Comparison of ENCODE assay signal across 32 cellular contexts in genomic region chr12:14547571-14547970, GRCh38. TPM values are rescaled to one million over a fixed set of nuclear protein-coding genes. Genes with fewer than 3 reads are reported as not detected.
"Had no signal": no experiment of that assay in that cellular context is flagged by ENCODE, and none has a peak within 500 bp of the region (broad histone marks: within the 10 kb centered on the region; RNA-seq: fewer than 3 reads in every experiment).

No MANE protein-coding gene starts in this region.

- ATAC-seq: activated CD4-positive, CD25-positive, alpha-beta regulatory T cell treated with anti-CD3 and anti-CD28 coated beads, Interleukin-2, amount 50 U/mL, for 24 hours; activated CD8-positive, alpha-beta memory T cell treated with anti-CD3 and anti-CD28 coated beads, Interleukin-2, amount 10 ng/mL, durations not matched to agents 7 days and 5 days; activated CD8-positive, alpha-beta T cell treated with anti-CD3 and anti-CD28 coated beads, Interleukin-2, amount 10 ng/mL, durations not matched to agents 7 days and 5 days; activated naive CD4-positive, alpha-beta T cell treated with anti-CD3 and anti-CD28 coated beads, Interleukin-2, amount 50 U/mL, for 72 hours; effector memory CD8-positive, alpha-beta T cell; foreskin keratinocyte; gastrocnemius medialis; T-cell had no signal

- H3K36me3 ChIP-seq: brain microvascular endothelial cell, esophagus muscularis mucosa, gastrocnemius medialis, WERI-Rb-1 had no signal

- H3K27me3 Mint-ChIP-seq: activated B cell treated with CpG ODN at 0.5 μM for 24 hours had no signal

- H3K27ac Mint-ChIP-seq: activated B cell treated with CpG ODN at 0.5 μM for 24 hours; activated CD8-positive, alpha-beta memory T cell treated with anti-CD3 and anti-CD28 coated beads, Interleukin-2, amount 10 ng/mL, durations not matched to agents 7 days and 5 days; activated CD8-positive, alpha-beta T cell treated with anti-CD3 and anti-CD28 coated beads, Interleukin-2, amount 10 ng/mL, durations not matched to agents 7 days and 5 days; activated naive CD4-positive, alpha-beta T cell treated with anti-CD3 and anti-CD28 coated beads, Interleukin-2, amount 10 ng/mL, durations not matched to agents 7 days and 5 days; activated naive CD4-positive, alpha-beta T cell treated with anti-CD3 and anti-CD28 coated beads, Interleukin-2, amount 50 U/mL, for 72 hours; activated T-helper 1 cell treated with anti-CD3 and anti-CD28 coated beads, Interleukin-12 subunit alpha, Interleukin-12 subunit beta, Interleukin-2, Interleukin-4 antibody, amounts not matched to agents 30 ng/mL and 10 ng/mL and 1 ng/mL, durations not matched to agents 14 hours and 24 hours and 36 hours; effector memory CD8-positive, alpha-beta T cell; T-cell; T-helper 1 cell treated with Interleukin-12 subunit alpha and Interleukin-12 subunit beta and Interleukin-4 antibody, amounts not matched to agents 30 μg/mL and 1 μg/mL, for 36 hours; T-helper 2 cell treated with Interferon-gamma antibody and Interleukin-4, amounts not matched to agents 5 μg/mL and 100 μg/mL, for 36 hours had no signal

- H3K27ac ChIP-seq: brain microvascular endothelial cell, esophagus muscularis mucosa, foreskin keratinocyte, gastrocnemius medialis, WERI-Rb-1 had no signal

- DNase-seq: activated B cell treated with CpG ODN at 0.5 μM for 24 hours; activated CD4-positive, alpha-beta T cell treated with anti-CD3 and anti-CD28 coated beads for 48 hours; activated CD4-positive, alpha-beta T cell treated with anti-CD3 and anti-CD28 coated beads, Interleukin-2, amount 50 U/mL, for 1 hour; activated CD4-positive, alpha-beta T cell treated with anti-CD3 and anti-CD28 coated beads, Interleukin-2, amount 50 U/mL, for 48 hours; activated CD8-positive, alpha-beta memory T cell treated with anti-CD3 and anti-CD28 coated beads, Interleukin-2, amount 10 ng/mL, durations not matched to agents 7 days and 5 days; activated CD8-positive, alpha-beta memory T cell treated with anti-CD3 and anti-CD28 coated beads, Interleukin-2, amount 50 U/mL, for 4 hours; activated CD8-positive, alpha-beta T cell treated with anti-CD3 and anti-CD28 coated beads, Interleukin-2, amount 10 ng/mL, durations not matched to agents 7 days and 5 days; activated gamma-delta T cell; activated naive CD4-positive, alpha-beta T cell; activated naive CD4-positive, alpha-beta T cell treated with anti-CD3 and anti-CD28 coated beads, Interleukin-2, amount 10 ng/mL, durations not matched to agents 7 days and 5 days; activated T-cell treated with anti-CD3 and anti-CD28 coated beads, Interleukin-2, amount 50 U/mL, for 1 hour; activated T-cell treated with anti-CD3 and anti-CD28 coated beads, Interleukin-2, amount 50 U/mL, for 48 hours; amniotic stem cell; brain microvascular endothelial cell; cortex of kidney; dermis blood vessel endothelial cell; effector CD4-positive, alpha-beta T cell; effector memory CD8-positive, alpha-beta T cell; erythroblast; foreskin keratinocyte; gastrocnemius medialis; glutamatergic neuron; SW 1271; T-cell; T1000; WERI-Rb-1 had no signal

- H3K9me3 Mint-ChIP-seq: activated B cell treated with CpG ODN at 0.5 μM for 24 hours; activated naive CD4-positive, alpha-beta T cell treated with anti-CD3 and anti-CD28 coated beads, Interleukin-2, amount 10 ng/mL, durations not matched to agents 7 days and 5 days; activated naive CD4-positive, alpha-beta T cell treated with anti-CD3 and anti-CD28 coated beads, Interleukin-2, amount 50 U/mL, for 72 hours; activated T-helper 1 cell treated with anti-CD3 and anti-CD28 coated beads, Interleukin-12 subunit alpha, Interleukin-12 subunit beta, Interleukin-2, Interleukin-4 antibody, amounts not matched to agents 30 ng/mL and 10 ng/mL and 1 ng/mL, durations not matched to agents 14 hours and 24 hours and 36 hours; effector memory CD8-positive, alpha-beta T cell; T-cell; T-helper 1 cell treated with Interleukin-12 subunit alpha and Interleukin-12 subunit beta and Interleukin-4 antibody, amounts not matched to agents 30 μg/mL and 1 μg/mL, for 36 hours; T-helper 2 cell treated with Interferon-gamma antibody and Interleukin-4, amounts not matched to agents 5 μg/mL and 100 μg/mL, for 36 hours had no signal

- H3K4me3 ChIP-seq: esophagus muscularis mucosa, gastrocnemius medialis had no signal

- H3K27me3 ChIP-seq: brain microvascular endothelial cell, esophagus muscularis mucosa, foreskin keratinocyte, gastrocnemius medialis had no signal

- H3K4me1 Mint-ChIP-seq: activated B cell treated with CpG ODN at 0.5 μM for 24 hours; activated CD8-positive, alpha-beta memory T cell treated with anti-CD3 and anti-CD28 coated beads, Interleukin-2, amount 10 ng/mL, durations not matched to agents 7 days and 5 days; activated naive CD4-positive, alpha-beta T cell treated with anti-CD3 and anti-CD28 coated beads, Interleukin-2, amount 10 ng/mL, durations not matched to agents 7 days and 5 days; T-cell had no signal

- H3K9me3 ChIP-seq: esophagus muscularis mucosa, gastrocnemius medialis had no signal

- H3K36me3 Mint-ChIP-seq: activated CD8-positive, alpha-beta memory T cell treated with anti-CD3 and anti-CD28 coated beads, Interleukin-2, amount 10 ng/mL, durations not matched to agents 7 days and 5 days; activated naive CD4-positive, alpha-beta T cell treated with anti-CD3 and anti-CD28 coated beads, Interleukin-2, amount 10 ng/mL, durations not matched to agents 7 days and 5 days; activated naive CD4-positive, alpha-beta T cell treated with anti-CD3 and anti-CD28 coated beads, Interleukin-2, amount 50 U/mL, for 72 hours; T-cell had no signal

- H3K4me1 ChIP-seq: esophagus muscularis mucosa, foreskin keratinocyte, gastrocnemius medialis had no signal

- H3K4me3 Mint-ChIP-seq: activated B cell treated with CpG ODN at 0.5 μM for 24 hours; activated CD8-positive, alpha-beta memory T cell treated with anti-CD3 and anti-CD28 coated beads, Interleukin-2, amount 10 ng/mL, durations not matched to agents 7 days and 5 days; activated CD8-positive, alpha-beta T cell treated with anti-CD3 and anti-CD28 coated beads, Interleukin-2, amount 10 ng/mL, durations not matched to agents 7 days and 5 days; activated naive CD4-positive, alpha-beta T cell treated with anti-CD3 and anti-CD28 coated beads, Interleukin-2, amount 10 ng/mL, durations not matched to agents 7 days and 5 days; activated T-helper 1 cell treated with anti-CD3 and anti-CD28 coated beads, Interleukin-12 subunit alpha, Interleukin-12 subunit beta, Interleukin-2, Interleukin-4 antibody, amounts not matched to agents 30 ng/mL and 10 ng/mL and 1 ng/mL, durations not matched to agents 14 hours and 24 hours and 36 hours; effector memory CD8-positive, alpha-beta T cell; T-cell; T-helper 1 cell treated with Interleukin-12 subunit alpha and Interleukin-12 subunit beta and Interleukin-4 antibody, amounts not matched to agents 30 μg/mL and 1 μg/mL, for 36 hours; T-helper 2 cell treated with Interferon-gamma antibody and Interleukin-4, amounts not matched to agents 5 μg/mL and 100 μg/mL, for 36 hours had no signal

RNA-seq across cellular contexts. Expression of gene PLBD1, which starts 20.1 kb away (rescaled TPM):
- total RNA-seq: activated CD8-positive, alpha-beta memory T cell treated with anti-CD3 and anti-CD28 coated beads, Interleukin-2, amount 10 ng/mL, durations not matched to agents 7 days and 5 days; activated CD8-positive, alpha-beta T cell treated with anti-CD3 and anti-CD28 coated beads, Interleukin-2, amount 10 ng/mL, durations not matched to agents 7 days and 5 days; activated naive CD4-positive, alpha-beta T cell treated with anti-CD3 and anti-CD28 coated beads, Interleukin-2, amount 50 U/mL, for 72 hours; activated T-helper 1 cell treated with anti-CD3 and anti-CD28 coated beads, Interleukin-12 subunit alpha, Interleukin-12 subunit beta, Interleukin-2, Interleukin-4 antibody, amounts not matched to agents 30 ng/mL and 10 ng/mL and 1 ng/mL, durations not matched to agents 14 hours and 24 hours and 36 hours had no signal
